In the genomic region with DNA sequence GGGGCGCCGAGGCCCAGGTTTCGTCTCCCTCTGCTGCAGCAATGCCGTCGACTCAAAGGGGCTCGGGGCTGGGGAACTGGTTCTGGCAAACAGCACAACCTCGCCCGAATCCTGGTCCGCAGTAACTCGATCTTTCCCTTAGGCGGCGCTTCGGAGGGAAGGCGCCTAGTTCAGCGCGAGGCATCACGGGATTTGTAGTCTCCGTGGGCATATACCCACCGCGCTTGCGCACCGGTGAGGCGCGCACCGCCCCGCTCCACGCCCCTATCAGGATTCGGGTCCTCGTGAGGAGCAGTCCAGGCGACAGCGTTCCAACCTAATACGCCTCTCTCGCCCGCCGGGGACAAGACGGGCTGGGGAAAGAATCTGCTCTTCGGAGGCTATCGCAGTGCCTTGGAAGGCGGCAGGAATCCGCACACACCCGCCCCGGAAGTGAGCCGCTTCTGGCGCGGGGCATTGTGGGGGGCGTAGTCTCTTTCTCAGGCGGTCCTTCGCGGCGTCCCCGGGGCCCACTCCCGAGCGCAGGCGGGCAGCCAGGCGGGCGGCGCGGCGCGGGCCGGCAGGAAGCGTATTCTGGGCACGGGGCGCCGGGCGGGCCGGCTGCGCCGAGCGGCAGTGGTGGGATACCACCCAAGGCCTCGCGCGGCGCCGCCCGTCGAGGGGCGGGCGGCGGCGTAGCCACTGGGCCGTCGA, we compare ENCODE assay signal across 1 cellular context.
TF ChIP-seq lines count a peak whose summit lies in the region.

Gene THAP11, plus strand, starts transcription at position 505 of the 693 bp plus-strand sequence. CDS start 235 bp downstream, outside the sequence.

TF ChIP-seq in H1, 55 proteins besides CTCF, POLR2A, EP300 and RAD21:
- no peak for TF ChIP-seq SRF (IDR thresholded peaks at IDR 0.05; ENCODE audit: low read depth, low read length)
- TF ChIP-seq SUZ12 (IDR thresholded peaks at IDR 0.05; ENCODE audit: low read length), result no peak
- TF ChIP-seq EGR1 (IDR thresholded peaks at IDR 0.05; ENCODE audit: borderline replicate concordance, low read depth, low read length), result no peak
- TF ChIP-seq JUN (IDR thresholded peaks at IDR 0.05; ENCODE audit: low read depth, low read length), result no peak
- TF ChIP-seq RNF2 (IDR thresholded peaks at IDR 0.05; ENCODE audit: borderline replicate concordance, low read depth, low read length, missing control alignments, poor library complexity, severe bottlenecking), result no peak
- no peak for TF ChIP-seq MAFK (IDR thresholded peaks at IDR 0.05; ENCODE audit: low read depth, low read length)
- peak; percentile 87 for TF ChIP-seq TAF7 (optimal IDR thresholded peaks at IDR 0.05; ENCODE audit: borderline replicate concordance, low read depth, low read length)
- no peak for TF ChIP-seq SP2 (IDR thresholded peaks at IDR 0.05; ENCODE audit: low read length)
- peak; percentile 53 for TF ChIP-seq ASH2L (IDR thresholded peaks at IDR 0.05; ENCODE audit: low read length)
- TF ChIP-seq CTBP2 (IDR thresholded peaks at IDR 0.05; ENCODE audit: borderline replicate concordance, insufficient read depth, insufficient read length, low read length), result peak; percentile 46
- TF ChIP-seq KDM5A (IDR thresholded peaks at IDR 0.05; ENCODE audit: low read length), result no peak
- peak; percentile 69 for TF ChIP-seq TBP (IDR thresholded peaks at IDR 0.05; ENCODE audit: low read depth, low read length)
- TF ChIP-seq SIRT6 (IDR thresholded peaks at IDR 0.05; ENCODE audit: low read length), result no peak
- TF ChIP-seq SP1 (IDR thresholded peaks at IDR 0.05; ENCODE audit: low read depth, low read length), result peak; percentile 54; the same call in 1 of the 2 replicates
- peak; percentile 84 for TF ChIP-seq SIX5 (IDR thresholded peaks at IDR 0.05; ENCODE audit: low read depth, low read length)
- TF ChIP-seq CHD7 (IDR thresholded peaks at IDR 0.05; ENCODE audit: insufficient replicate concordance, low read length), result no peak
- TF ChIP-seq SIN3A (conservative IDR thresholded peaks at IDR 0.05 in 1 of 2, IDR thresholded peaks at IDR 0.05 in 1 of 2; ENCODE audit: low read depth in 1 of 2, low read length in 2 of 2), result peak; percentile 7 to 83; a peak in 2 of 4 replicates
- peak; percentile 63; the same call in 1 of the 2 replicates for TF ChIP-seq PHF8 (conservative IDR thresholded peaks at IDR 0.05; ENCODE audit: low read depth, low read length)
- TF ChIP-seq USF2 (IDR thresholded peaks at IDR 0.05; ENCODE audit: low read length), result 0 out of 2 replicates have a peak, but pooled peaks have one; percentile 0
- peak; percentile 92 for TF ChIP-seq KDM4A (IDR thresholded peaks at IDR 0.05; ENCODE audit: low read depth, low read length, severe bottlenecking)
- TF ChIP-seq KDM1A (IDR thresholded peaks at IDR 0.05; ENCODE audit: borderline replicate concordance, low read length), result no peak
- peak; percentile 91 for TF ChIP-seq TAF1 (IDR thresholded peaks at IDR 0.05; ENCODE audit: low read depth, low read length)
- no peak for TF ChIP-seq SAP30 (IDR thresholded peaks at IDR 0.05; ENCODE audit: insufficient read depth, insufficient replicate concordance, low read length)
- TF ChIP-seq CHD2 (IDR thresholded peaks at IDR 0.05; ENCODE audit: low read length), result peak; percentile 37; the same call in 1 of the 2 replicates
- TF ChIP-seq JUND (IDR thresholded peaks at IDR 0.05; ENCODE audit: low read length), result no peak
- peak; percentile 60 for TF ChIP-seq CREB1 (IDR thresholded peaks at IDR 0.05)
- no peak for TF ChIP-seq TCF12 (IDR thresholded peaks at IDR 0.05; ENCODE audit: low read depth, low read length)
- TF ChIP-seq YY1 (IDR thresholded peaks at IDR 0.05; ENCODE audit: low read depth, low read length), result peak; percentile 77
- TF ChIP-seq SP4 (IDR thresholded peaks at IDR 0.05; ENCODE audit: low read length), result peak; percentile 51; the same call in 1 of the 2 replicates
- no peak for TF ChIP-seq TEAD4 (IDR thresholded peaks at IDR 0.05; ENCODE audit: low read depth, low read length)
- TF ChIP-seq ATF3 (IDR thresholded peaks at IDR 0.05; ENCODE audit: insufficient read depth, low read depth, low read length), result peak; percentile 78
- no peak for TF ChIP-seq RXRA (IDR thresholded peaks at IDR 0.05; ENCODE audit: insufficient read depth, low read depth, low read length)
- TF ChIP-seq BACH1 (IDR thresholded peaks at IDR 0.05; ENCODE audit: low read length), result no peak
- TF ChIP-seq RBBP5 (IDR thresholded peaks at IDR 0.05; ENCODE audit: borderline replicate concordance, low read depth, low read length), result no peak
- TF ChIP-seq POU5F1 (IDR thresholded peaks at IDR 0.05; ENCODE audit: low read depth, low read length), result no peak
- no peak for TF ChIP-seq CEBPB (IDR thresholded peaks at IDR 0.05; ENCODE audit: low read depth, low read length)
- no peak for TF ChIP-seq NANOG (IDR thresholded peaks at IDR 0.05; ENCODE audit: insufficient read depth, low read depth, low read length, poor library complexity, severe bottlenecking)
- peak; percentile 83 for TF ChIP-seq POLR2AphosphoS5 (IDR thresholded peaks at IDR 0.05; ENCODE audit: low read depth, low read length)
- peak; percentile 53 for TF ChIP-seq MAX (IDR thresholded peaks at IDR 0.05)
- TF ChIP-seq GTF2F1 (IDR thresholded peaks at IDR 0.05; ENCODE audit: borderline replicate concordance, low read depth, low read length), result peak; percentile 74; the same call in 1 of the 2 replicates
- no peak for TF ChIP-seq CBX8 (IDR thresholded peaks at IDR 0.05; ENCODE audit: borderline replicate concordance, low read depth, low read length)
- no peak for TF ChIP-seq CBX5 (IDR thresholded peaks at IDR 0.05; ENCODE audit: low read depth, low read length)
- peak; percentile 88 for TF ChIP-seq NRF1 (IDR thresholded peaks at IDR 0.05; ENCODE audit: low read depth, low read length)
- TF ChIP-seq GABPA (IDR thresholded peaks at IDR 0.05; ENCODE audit: borderline replicate concordance, insufficient read depth, low read length), result no peak
TF ChIP-seq in H1: peak in this region for 20.
